31 cellular contexts compared by ENCODE assay signal in the genomic region with DNA sequence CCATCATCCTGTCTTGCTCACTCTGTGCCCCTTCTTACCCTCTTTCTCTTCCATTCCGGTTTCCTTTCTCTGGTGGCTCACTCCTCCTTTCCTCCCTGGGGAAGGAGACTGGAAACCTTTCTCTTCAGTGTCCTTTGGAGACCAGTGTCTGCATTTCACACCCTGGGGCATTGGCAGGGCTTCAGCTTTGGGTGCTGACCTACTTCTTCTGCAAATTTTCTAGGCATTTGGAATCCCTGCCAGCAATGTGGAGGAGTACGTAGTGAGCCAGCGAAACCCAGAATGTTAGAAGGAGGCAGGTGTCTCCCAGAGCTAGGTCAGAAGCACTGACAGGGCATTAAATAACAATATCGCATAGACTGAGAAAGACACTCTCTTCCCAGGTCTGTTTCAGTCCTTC.
"Had no signal": no experiment of that assay in that cellular context is flagged by ENCODE, and none has a peak within 500 bp of the region (broad histone marks: within the 10 kb centered on the region; RNA-seq: fewer than 3 reads in every experiment).

No MANE protein-coding gene starts in this region.

- H3K4me3 ChIP-seq: adrenal gland, body of pancreas, breast epithelium, MG63, Peyer's patch, SJSA1 had no signal

- H3K4me2 ChIP-seq: SK-N-SH had no signal

- ATAC-seq: activated CD8-positive, alpha-beta T cell treated with anti-CD3 and anti-CD28 coated beads for 36 hours; activated naive CD4-positive, alpha-beta T cell treated with anti-CD3 and anti-CD28 coated beads, Interleukin-2, amount 50 U/mL, for 72 hours; body of pancreas; PC-3 had no signal

- H3K27ac ChIP-seq: adrenal gland, body of pancreas, breast epithelium, Peyer's patch, SJSA1 had no signal

- H3K36me3 Mint-ChIP-seq: activated naive CD4-positive, alpha-beta T cell treated with anti-CD3 and anti-CD28 coated beads, Interleukin-2, amount 50 U/mL, for 72 hours had no signal

- DNase-seq: activated CD4-positive, alpha-beta T cell treated with anti-CD3 and anti-CD28 coated beads, Interleukin-2, amount 10 ng/mL, durations not matched to agents 24 days and 14 days; activated CD4-positive, alpha-beta T cell treated with anti-CD3 and anti-CD28 coated beads, Interleukin-2, amount 50 U/mL, for 4 hours; activated CD8-positive, alpha-beta T cell treated with anti-CD3 and anti-CD28 coated beads for 36 hours; activated gamma-delta T cell treated with Interleukin-2 at 50 U/mL for 16 hours; activated naive CD4-positive, alpha-beta T cell treated with anti-CD3 and anti-CD28 coated beads for 36 hours; activated T-cell treated with anti-CD3 and anti-CD28 coated beads, Interleukin-2, amount 50 U/mL, for 24 hours; body of pancreas; Kasumi-1; MG63; NCI-H1048; NCI-H1105 treated with DMSO at 0.1 percent for 48 hours; NCI-H1436; NCI-H1694; NCI-H1930; NCI-H2081 treated with DMSO at 0.1 percent for 48 hours; NCI-H510A; NCI-H526; NCI-H748 treated with DMSO at 0.1 percent for 48 hours; NK-92 treated with Interleukin-12 subunit alpha and Interleukin-12 subunit beta, amount 100 ng/mL, for 24 hours; PC-3; Peyer's patch; RPMI8226; SHP77 treated with DMSO at 0.1 percent for 48 hours; SK-N-SH had no signal

- H3K9me3 Mint-ChIP-seq: activated naive CD4-positive, alpha-beta T cell treated with anti-CD3 and anti-CD28 coated beads for 36 hours; activated T-helper 2 cell treated with anti-CD3 and anti-CD28 coated beads, Interferon-gamma antibody, Interleukin-2, Interleukin-4, amounts not matched to agents 10 μg/mL and 5 μg/mL and 100 μg/mL, durations not matched to agents 14 hours and 24 hours and 36 hours; T-helper 1 cell treated with Interleukin-12 subunit alpha and Interleukin-12 subunit beta and Interleukin-4 antibody, amounts not matched to agents 30 μg/mL and 1 μg/mL, for 36 hours; T-helper 2 cell treated with Interferon-gamma antibody and Interleukin-4, amounts not matched to agents 5 μg/mL and 100 μg/mL, for 36 hours had no signal

- H3K9me2 ChIP-seq: SK-N-SH had no signal

- H3K36me3 ChIP-seq: adrenal gland, breast epithelium, MG63, Peyer's patch, SJSA1 had no signal

- H3K9ac ChIP-seq: SK-N-SH had no signal

- H3K27ac Mint-ChIP-seq: activated CD4-positive, alpha-beta T cell treated with anti-CD3 and anti-CD28 coated beads, Interleukin-2, amount 10 ng/mL, durations not matched to agents 24 days and 14 days; activated CD8-positive, alpha-beta T cell treated with anti-CD3 and anti-CD28 coated beads for 36 hours; activated naive CD4-positive, alpha-beta T cell treated with anti-CD3 and anti-CD28 coated beads for 36 hours; activated naive CD4-positive, alpha-beta T cell treated with anti-CD3 and anti-CD28 coated beads, Interleukin-2, amount 50 U/mL, for 72 hours; activated T-cell treated with anti-CD3 and anti-CD28 coated beads, Interleukin-2, amount 50 U/mL, for 24 hours; activated T-helper 2 cell treated with anti-CD3 and anti-CD28 coated beads, Interferon-gamma antibody, Interleukin-2, Interleukin-4, amounts not matched to agents 10 μg/mL and 5 μg/mL and 100 μg/mL, durations not matched to agents 14 hours and 24 hours and 36 hours; T-helper 1 cell treated with Interleukin-12 subunit alpha and Interleukin-12 subunit beta and Interleukin-4 antibody, amounts not matched to agents 30 μg/mL and 1 μg/mL, for 36 hours; T-helper 2 cell treated with Interferon-gamma antibody and Interleukin-4, amounts not matched to agents 5 μg/mL and 100 μg/mL, for 36 hours had no signal

- H3K9me3 ChIP-seq: adrenal gland, body of pancreas, MG63, Peyer's patch, SJSA1, SK-N-SH had no signal

- H3K4me1 Mint-ChIP-seq: activated CD4-positive, alpha-beta T cell treated with anti-CD3 and anti-CD28 coated beads, Interleukin-2, amount 10 ng/mL, durations not matched to agents 24 days and 14 days had no signal

- H3K4me1 ChIP-seq: adrenal gland, body of pancreas, breast epithelium, Peyer's patch, SJSA1 had no signal

- H3K4me3 Mint-ChIP-seq: activated CD4-positive, alpha-beta T cell treated with anti-CD3 and anti-CD28 coated beads, Interleukin-2, amount 10 ng/mL, durations not matched to agents 24 days and 14 days; activated CD8-positive, alpha-beta T cell treated with anti-CD3 and anti-CD28 coated beads for 36 hours; activated naive CD4-positive, alpha-beta T cell treated with anti-CD3 and anti-CD28 coated beads for 36 hours; activated T-cell treated with anti-CD3 and anti-CD28 coated beads, Interleukin-2, amount 50 U/mL, for 24 hours; T-helper 1 cell treated with Interleukin-12 subunit alpha and Interleukin-12 subunit beta and Interleukin-4 antibody, amounts not matched to agents 30 μg/mL and 1 μg/mL, for 36 hours; T-helper 2 cell treated with Interferon-gamma antibody and Interleukin-4, amounts not matched to agents 5 μg/mL and 100 μg/mL, for 36 hours had no signal

- H3K27me3 ChIP-seq: adrenal gland, body of pancreas, breast epithelium, MG63, Peyer's patch, SJSA1 had no signal
